In genomic region chr22:29443452-29443851, GRCh38 we compare ENCODE assay signal across 17 cellular contexts. TPM values are rescaled to one million over a fixed set of nuclear protein-coding genes. Genes with fewer than 3 reads are reported as not detected.
"Had no signal": no experiment of that assay in that cellular context is flagged by ENCODE, and none has a peak within 500 bp of the region (broad histone marks: within the 10 kb centered on the region; RNA-seq: fewer than 3 reads in every experiment).

No MANE protein-coding gene starts in this region.

- H3K27me3 ChIP-seq: ascending aorta had no signal

- H3K4me1 ChIP-seq: ascending aorta had no signal

- H3K36me3 ChIP-seq: ascending aorta, WERI-Rb-1 had no signal

- DNase-seq: activated CD4-positive, alpha-beta memory T cell treated with anti-CD3 and anti-CD28 coated beads, Interleukin-2, amount 10 ng/mL, durations not matched to agents 7 days and 5 days; activated CD4-positive, alpha-beta T cell treated with anti-CD3 and anti-CD28 coated beads for 36 hours; activated CD8-positive, alpha-beta memory T cell treated with anti-CD3 and anti-CD28 coated beads, Interleukin-2, amount 50 U/mL, for 48 hours; activated naive CD8-positive, alpha-beta T cell treated with anti-CD3 and anti-CD28 coated beads, Interleukin-2, amount 10 ng/mL, durations not matched to agents 7 days and 5 days; endodermal cell; erythroblast; stimulated activated CD4-positive, alpha-beta T cell treated with anti-CD3 and anti-CD28 coated beads, Interleukin-15, amount 100 ng/mL, for 24 hours; stimulated activated CD4-positive, alpha-beta T cell treated with anti-CD3 and anti-CD28 coated beads, Interleukin-4, amount 100 ng/mL, for 24 hours; T-helper 1 cell; WERI-Rb-1 had no signal

- H3K27ac ChIP-seq: ascending aorta, WERI-Rb-1 had no signal

- H3K4me3 ChIP-seq: ascending aorta had no signal

- H3K9me3 ChIP-seq: ascending aorta had no signal

RNA-seq across cellular contexts. Expression of gene RFPL1, which starts 5.1 kb away (rescaled TPM):
- total RNA-seq: activated CD4-positive, alpha-beta memory T cell treated with anti-CD3 and anti-CD28 coated beads, Interleukin-2, amount 10 ng/mL, durations not matched to agents 7 days and 5 days; activated CD4-positive, alpha-beta T cell treated with anti-CD3 and anti-CD28 coated beads for 36 hours; activated naive CD8-positive, alpha-beta T cell treated with anti-CD3 and anti-CD28 coated beads, Interleukin-2, amount 10 ng/mL, durations not matched to agents 7 days and 5 days; ascending aorta; endodermal cell; fibroblast of villous mesenchyme; natural killer cell treated with Interleukin-12 subunit alpha and Interleukin-12 subunit beta and Interleukin-15 and Interleukin-18, amount 100 ng/mL, for 72 hours; osteoblast; skeletal muscle tissue; temporal lobe; ureter had no signal
